1 cellular context compared by ENCODE assay signal in genomic region chr2:99949963-99950362, GRCh38.
TF ChIP-seq lines count a peak whose summit lies in the region.

No MANE protein-coding gene starts in this region.

TF ChIP-seq in SK-N-SH treated with all-trans-retinoic acid at 6 μM for 48 hours, 23 proteins besides CTCF, POLR2A, EP300 and RAD21 (continued from another document):
- TF ChIP-seq CSRNP3 (CRISPR knock-in tag; IDR thresholded peaks at IDR 0.05) (no peak), ESRRG (CRISPR knock-in tag; IDR thresholded peaks at IDR 0.05) (peak; percentile 79; the same call in 1 of the 2 replicates), GLIS3 (CRISPR knock-in tag; IDR thresholded peaks at IDR 0.05) (peak; percentile 68; the same call in 1 of the 2 replicates), TOX (CRISPR knock-in tag; IDR thresholded peaks at IDR 0.05; ENCODE audit: borderline replicate concordance) (peak; percentile 9; the same call in 1 of the 2 replicates), ZNF8 (CRISPR knock-in tag; IDR thresholded peaks at IDR 0.05) (peak; percentile 44; the same call in 1 of the 2 replicates), TCF4 (CRISPR knock-in tag; IDR thresholded peaks at IDR 0.05; ENCODE audit: borderline replicate concordance) (peak; percentile 81), ZFP3 (CRISPR knock-in tag; IDR thresholded peaks at IDR 0.05) (no peak), CSDC2 (CRISPR knock-in tag; IDR thresholded peaks at IDR 0.05) (peak; percentile 75; the same call in 1 of the 2 replicates), ZNF565 (CRISPR knock-in tag; conservative IDR thresholded peaks at IDR 0.05; ENCODE audit: low read depth) (no peak), ZC3H10 (CRISPR knock-in tag; IDR thresholded peaks at IDR 0.05) (peak; percentile 95), OSR1 (CRISPR knock-in tag; IDR thresholded peaks at IDR 0.05) (no peak)
- TF ChIP-seq, protein P1, sequence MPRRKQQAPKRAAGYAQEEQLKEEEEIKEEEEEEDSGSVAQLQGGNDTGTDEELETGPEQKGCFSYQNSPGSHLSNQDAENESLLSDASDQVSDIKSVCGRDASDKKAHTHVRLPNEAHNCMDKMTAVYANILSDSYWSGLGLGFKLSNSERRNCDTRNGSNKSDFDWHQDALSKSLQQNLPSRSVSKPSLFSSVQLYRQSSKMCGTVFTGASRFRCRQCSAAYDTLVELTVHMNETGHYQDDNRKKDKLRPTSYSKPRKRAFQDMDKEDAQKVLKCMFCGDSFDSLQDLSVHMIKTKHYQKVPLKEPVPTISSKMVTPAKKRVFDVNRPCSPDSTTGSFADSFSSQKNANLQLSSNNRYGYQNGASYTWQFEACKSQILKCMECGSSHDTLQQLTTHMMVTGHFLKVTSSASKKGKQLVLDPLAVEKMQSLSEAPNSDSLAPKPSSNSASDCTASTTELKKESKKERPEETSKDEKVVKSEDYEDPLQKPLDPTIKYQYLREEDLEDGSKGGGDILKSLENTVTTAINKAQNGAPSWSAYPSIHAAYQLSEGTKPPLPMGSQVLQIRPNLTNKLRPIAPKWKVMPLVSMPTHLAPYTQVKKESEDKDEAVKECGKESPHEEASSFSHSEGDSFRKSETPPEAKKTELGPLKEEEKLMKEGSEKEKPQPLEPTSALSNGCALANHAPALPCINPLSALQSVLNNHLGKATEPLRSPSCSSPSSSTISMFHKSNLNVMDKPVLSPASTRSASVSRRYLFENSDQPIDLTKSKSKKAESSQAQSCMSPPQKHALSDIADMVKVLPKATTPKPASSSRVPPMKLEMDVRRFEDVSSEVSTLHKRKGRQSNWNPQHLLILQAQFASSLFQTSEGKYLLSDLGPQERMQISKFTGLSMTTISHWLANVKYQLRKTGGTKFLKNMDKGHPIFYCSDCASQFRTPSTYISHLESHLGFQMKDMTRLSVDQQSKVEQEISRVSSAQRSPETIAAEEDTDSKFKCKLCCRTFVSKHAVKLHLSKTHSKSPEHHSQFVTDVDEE (CRISPR knock-in tag; IDR thresholded peaks at IDR 0.05): no peak; the same call in 1 of the 2 replicates
- TF ChIP-seq, protein P2, sequence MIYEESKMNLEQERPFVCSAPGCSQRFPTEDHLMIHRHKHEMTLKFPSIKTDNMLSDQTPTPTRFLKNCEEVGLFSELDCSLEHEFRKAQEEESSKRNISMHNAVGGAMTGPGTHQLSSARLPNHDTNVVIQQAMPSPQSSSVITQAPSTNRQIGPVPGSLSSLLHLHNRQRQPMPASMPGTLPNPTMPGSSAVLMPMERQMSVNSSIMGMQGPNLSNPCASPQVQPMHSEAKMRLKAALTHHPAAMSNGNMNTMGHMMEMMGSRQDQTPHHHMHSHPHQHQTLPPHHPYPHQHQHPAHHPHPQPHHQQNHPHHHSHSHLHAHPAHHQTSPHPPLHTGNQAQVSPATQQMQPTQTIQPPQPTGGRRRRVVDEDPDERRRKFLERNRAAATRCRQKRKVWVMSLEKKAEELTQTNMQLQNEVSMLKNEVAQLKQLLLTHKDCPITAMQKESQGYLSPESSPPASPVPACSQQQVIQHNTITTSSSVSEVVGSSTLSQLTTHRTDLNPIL (CRISPR knock-in tag; IDR thresholded peaks at IDR 0.05; ENCODE audit: low read depth): no peak
